ENCODE assay signal across 8 cellular contexts in genomic region chr15:78565097-78565950, GRCh38. TPM values are rescaled to one million over a fixed set of nuclear protein-coding genes. Genes with fewer than 3 reads are reported as not detected.
A peak's percentile ranks its signal among the peaks of the same experiment; 100 is the strongest.
DNase-seq lines count a peak whose midpoint lies in the region; ATAC-seq, FAIRE-seq and TF ChIP-seq lines count a peak whose summit lies in the region.

Gene CHRNA5, plus strand, starts transcription at chr15:78565520. Its CDS starts 200 bp downstream, at chr15:78565720.

- H3K79me1 ChIP-seq in H1 (ENCODE audit: low read depth, low read length) = no peaks in the 10 kb centered on the region

- peak within 1 kb of the TSS; percentile 52 for H3K56ac ChIP-seq in H1 (replicated peaks; ENCODE audit: insufficient read length, low read depth, low read length)

- peak within 1 kb of the TSS; percentile 71; the same call in 1 of the 2 replicates for H3K27ac ChIP-seq in H1 (ENCODE audit: low read depth, low read length)

- no peaks in the 10 kb centered on the region for H3K9me3 Mint-ChIP-seq in activated CD8-positive, alpha-beta T cell treated with anti-CD3 and anti-CD28 coated beads for 36 hours

- H3K4me1 Mint-ChIP-seq in activated CD8-positive, alpha-beta T cell treated with anti-CD3 and anti-CD28 coated beads for 36 hours (ENCODE audit: low read depth) = peaks cover 21% of the 10 kb centered on the region

- H3K79me2 ChIP-seq in H1 (ENCODE audit: control insufficient read depth in 1 of 2, insufficient read depth in 2 of 2, low read length in 2 of 2) = peaks cover 0 to 30% of the 10 kb centered on the region in 2 experiments; a peak in 2 of 4 replicates

- H3K27ac Mint-ChIP-seq in activated CD8-positive, alpha-beta T cell treated with anti-CD3 and anti-CD28 coated beads for 36 hours = peak within 1 kb of the TSS; percentile 22

- no peak within 1 kb of the TSS for H2BK15ac ChIP-seq in H1 (ENCODE audit: low read length)

- CTCF ChIA-PET in BJ (lab: Yijun Ruan, JAX) (interaction anchor here (0.7 to 1.8 kb wide), 4 partner anchors 8 to 34 kb away, joined by 3 to 8 read pairs (median 4); no protein-coding TSS in a partner anchor), H1 (lab: Charles Lee; ENCODE audit: partially characterized antibody) (interaction anchor here (0.6 to 2.1 kb wide), 15 partner anchors 9 to 300 kb away, joined by 3 to 7 read pairs (median 4); partner anchors contain the start of gene PSMA4)
- CTCF ChIA-PET in activated CD8-positive, alpha-beta T cell treated with anti-CD3 and anti-CD28 coated beads for 36 hours (lab: Charles Lee) = interaction anchor here (0.9 to 1.2 kb wide), 5 partner anchors 12 to 243 kb away, joined by 3 to 4 read pairs (median 3); partner anchors contain the start of gene PSMA4

- H3K4me3 ChIP-seq in BJ (ENCODE audit: low read depth, low read length) (peak within 1 kb of the TSS; percentile 58), H1 (ENCODE audit: extremely low read depth in 1 of 4, insufficient read depth in 2 of 4, low read depth in 3 of 4, low read length in 4 of 4) (peak within 1 kb of the TSS; percentile 80 to 89 (median 84)), mucosa of descending colon (peak within 1 kb of the TSS; percentile 32)

- ATAC-seq in GM19328 (IDR thresholded peaks at IDR 0.05; ENCODE audit: unreplicated experiment) = peak; percentile 74
- peak; percentile 72 for ATAC-seq in HG03571 (IDR thresholded peaks at IDR 0.05; ENCODE audit: unreplicated experiment)
- ATAC-seq in activated CD8-positive, alpha-beta T cell treated with anti-CD3 and anti-CD28 coated beads for 36 hours = peak; percentile 78
- ATAC-seq in mucosa of descending colon = peak; percentile 98

- H3K9me3 ChIP-seq in H1 (ENCODE audit: insufficient read depth in 2 of 2, low read depth in 1 of 2, low read length in 1 of 2) (no peaks in the 10 kb centered on the region), mucosa of descending colon (no peaks in the 10 kb centered on the region)

- no peak within 1 kb of the TSS for H2BK12ac ChIP-seq in H1 (ENCODE audit: low read depth, low read length)

- H3K4ac ChIP-seq in H1 (replicated peaks; ENCODE audit: insufficient read length, low read depth, low read length) = peak within 1 kb of the TSS; percentile 2

- intact Hi-C loops in activated CD8-positive, alpha-beta T cell treated with anti-CD3 and anti-CD28 coated beads for 36 hours (cut with micrococcal nuclease) = no loop called here
- intact Hi-C loops in mucosa of descending colon (cut with DNase I, micrococcal nuclease) = no loop called here

- no peak within 1 kb of the TSS for H2BK120ac ChIP-seq in H1 (replicated peaks; ENCODE audit: low read depth, low read length)

- TF ChIP-seq EP300 in H1 (IDR thresholded peaks at IDR 0.05; ENCODE audit: borderline replicate concordance in 1 of 2, low read depth in 2 of 2, low read length in 2 of 2) = no peak

- H4K8ac ChIP-seq in H1 (ENCODE audit: extremely low read depth, insufficient read depth, low read length) = peak within 1 kb of the TSS; percentile 80

- peak within 1 kb of the TSS; percentile 94 for H2AFZ ChIP-seq in H1 (ENCODE audit: low read length)

- peaks cover 29% of the 10 kb centered on the region for H3K27me3 Mint-ChIP-seq in activated CD8-positive, alpha-beta T cell treated with anti-CD3 and anti-CD28 coated beads for 36 hours

- peaks cover 5% of the 10 kb centered on the region; the same call in 1 of the 2 replicates for H3K23me2 ChIP-seq in H1 (ENCODE audit: low read depth, low read length)

- H3K4me1 ChIP-seq in H1 (replicated peaks in 1 of 4; ENCODE audit: control insufficient read depth in 3 of 4, insufficient read depth in 4 of 4, low read length in 3 of 4) (peaks cover 3 to 7% (median 4%) of the 10 kb centered on the region in 4 experiments; a peak in 6 of 7 replicates), mucosa of descending colon (ENCODE audit: low read depth) (peaks cover 6% of the 10 kb centered on the region)

- H3K4me3 Mint-ChIP-seq in activated CD8-positive, alpha-beta T cell treated with anti-CD3 and anti-CD28 coated beads for 36 hours = peak within 1 kb of the TSS; percentile 76

- no peaks in the 10 kb centered on the region for H4K20me1 ChIP-seq in H1 (replicated peaks in 1 of 2; ENCODE audit: control insufficient read depth in 1 of 2, insufficient read depth in 2 of 2, low read length in 2 of 2)

- no peak within 1 kb of the TSS for H2BK20ac ChIP-seq in H1 (ENCODE audit: low read length)

- peak; percentile 92 to 95 for TF ChIP-seq POLR2A in H1 (IDR thresholded peaks at IDR 0.05; ENCODE audit: control extremely low read depth in 1 of 2, low read depth in 2 of 2, low read length in 2 of 2)

- H2BK5ac ChIP-seq in H1 (ENCODE audit: low read depth, low read length) = 0 out of 2 replicates have a peak within 1 kb of the TSS, but pooled peaks have one; percentile 18

- TF ChIP-seq CTCF in BJ (IDR thresholded peaks at IDR 0.05; ENCODE audit: insufficient read depth, low read depth, low read length) (no peak), H1 (IDR thresholded peaks at IDR 0.05; ENCODE audit: control extremely low read depth in 1 of 3, insufficient read depth in 1 of 3, low read depth in 1 of 3, low read length in 3 of 3) (0 out of 4 replicates have a peak, but pooled peaks of 1 of the 3 experiments have one; percentile 3), mucosa of descending colon (IDR thresholded peaks at IDR 0.05) (no peak)
- TF ChIP-seq CTCF in activated CD8-positive, alpha-beta T cell treated with anti-CD3 and anti-CD28 coated beads for 36 hours (IDR thresholded peaks at IDR 0.05) = no peak

- FAIRE-seq in H1 (lab: Jason Lieb, UNC) = no peak

- no peaks in the 10 kb centered on the region for H3K36me3 ChIP-seq in BJ (ENCODE audit: control insufficient read depth, insufficient read depth, low read length)
- no peaks in the 10 kb centered on the region for H3K36me3 ChIP-seq in H1 (ENCODE audit: control insufficient read depth in 2 of 4, insufficient read depth in 4 of 4, low read length in 3 of 4)
- no peaks in the 10 kb centered on the region for H3K36me3 ChIP-seq in mucosa of descending colon (ENCODE audit: low read depth)

- WGBS in H1 (ENCODE audit: extremely low coverage in 1 of 2, insufficient coverage in 1 of 2, insufficient read length in 1 of 2, insufficient replicate concordance in 2 of 2, low coverage in 1 of 2, low lambda C conversion rate in 2 of 2, missing lambda C conversion rate in 1 of 2), 2 experiments = 2% methylated on average over 39 of the region's 75 CpGs; no CpG with 5 or more reads in 1 of the 2 experiments

- no peaks in the 10 kb centered on the region for H3K36me3 Mint-ChIP-seq in activated CD8-positive, alpha-beta T cell treated with anti-CD3 and anti-CD28 coated beads for 36 hours (ENCODE audit: low read depth)

- DNase-seq in BJ (ENCODE audit: low read depth) (peak; percentile 18), NCI-H774 (lab: John Stamatoyannopoulos, UW) (peak; percentile 86), H1 (ENCODE audit: low read depth in 1 of 2, low spot score in 2 of 2) (peak; percentile 95 to 100), mucosa of descending colon (peak; percentile 84 to 95 (median 93))
- peak; percentile 35 for DNase-seq in activated CD8-positive, alpha-beta T cell treated with anti-CD3 and anti-CD28 coated beads for 36 hours
- DNase-seq in stimulated activated CD8-positive, alpha-beta memory T cell treated with anti-CD3 and anti-CD28 coated beads, Interleukin-4, amount 100 ng/mL, for 4 hours (ENCODE audit: low read depth in 2 of 2, low spot score in 1 of 2) = peak; percentile 46 to 52

- H3K9ac ChIP-seq in H1 (replicated peaks in 1 of 4; ENCODE audit: extremely low read depth in 1 of 4, low read depth in 3 of 4, low read length in 3 of 4) = peak within 1 kb of the TSS; percentile 61 to 82 (median 77)

- no peak within 1 kb of the TSS for H3K14ac ChIP-seq in H1 (ENCODE audit: insufficient read length)

- H3K27me3 ChIP-seq in BJ (ENCODE audit: control insufficient read depth, insufficient read depth, low read length) (no peaks in the 10 kb centered on the region), H1 (replicated peaks in 1 of 4; ENCODE audit: control insufficient read depth in 3 of 4, extremely low read depth in 1 of 4, insufficient read depth in 3 of 4, low read length in 3 of 4) (no peaks in the 10 kb centered on the region)

- no peak within 1 kb of the TSS for H2AK5ac ChIP-seq in H1 (ENCODE audit: low read depth, low read length)

- H3K23ac ChIP-seq in H1 (ENCODE audit: insufficient read length) = no peak within 1 kb of the TSS

- no peak for TF ChIP-seq RAD21 in H1 (IDR thresholded peaks at IDR 0.05 in 1 of 2, conservative IDR thresholded peaks at IDR 0.05 in 1 of 2; ENCODE audit: low read depth in 2 of 2, low read length in 2 of 2)

- POLR2A ChIA-PET in BJ (lab: Charles Lee) = interaction anchor here (0.6 kb wide), 1 partner anchor 12 kb away, joined by 8 read pairs; no protein-coding TSS in a partner anchor
- POLR2A ChIA-PET in activated CD8-positive, alpha-beta T cell treated with anti-CD3 and anti-CD28 coated beads for 36 hours (lab: Charles Lee) = interaction anchor here (0.7 to 1.6 kb wide), 4 partner anchors 15 to 70 kb away, joined by 3 to 5 read pairs (median 4); partner anchors contain the start of gene PSMA4
- POLR2A ChIA-PET in H1 (lab: Charles Lee; ENCODE audit: partially characterized antibody) = interaction anchor here (0.6 to 2.6 kb wide), 18 partner anchors 9 to 301 kb away, joined by 3 to 17 read pairs (median 4); partner anchors contain the start of genes DNAJA4, HYKK, PSMA4 and SKIC8

- peak within 1 kb of the TSS; percentile 51; the same call in 1 of the 2 replicates for H3K18ac ChIP-seq in H1 (ENCODE audit: extremely low read depth, low read length)

- no peak within 1 kb of the TSS for H4K91ac ChIP-seq in H1 (replicated peaks; ENCODE audit: insufficient read length, low read length)

- H3K4me2 ChIP-seq in H1 (ENCODE audit: insufficient read depth in 1 of 2, low read depth in 2 of 2, low read length in 2 of 2) = peak within 1 kb of the TSS; percentile 63 to 87

- H4K5ac ChIP-seq in H1 (ENCODE audit: insufficient read length, low read depth, low read length) = peak within 1 kb of the TSS; percentile 53

TF ChIP-seq in H1, 55 proteins besides CTCF, POLR2A, EP300 and RAD21 (continues in another document):
- TF ChIP-seq SP2 (IDR thresholded peaks at IDR 0.05; ENCODE audit: low read length) = no peak

RNA-seq across cellular contexts. Expression of gene CHRNA5, which starts in this region (rescaled TPM):
- polyA plus RNA-seq in BJ (2011; rRNA removed) (1.1 and 1.9 TPM in 2 replicates), H1 (2011; rRNA removed) (5.4 and 13.5 TPM in 2 replicates)
- 0.10 and 0.33 TPM in 2 replicates for polyA minus RNA-seq in BJ (2011; rRNA and poly(A)+ RNA removed)
- 1 to 10 TPM; 2.0 to 2.7 TPM for total RNA-seq in activated CD8-positive, alpha-beta T cell treated with anti-CD3 and anti-CD28 coated beads for 36 hours
- 29.3 and 31.4 TPM in 2 replicates for total RNA-seq in H1 (2021; fragmentation: NEBNext Ultra II Directional; extraction: Animal tissue kit (Norgen Biotek cat#: 25700))
- polyA plus RNA-seq in H1 (2011; cell fraction: cytosol; rRNA removed) = 13.9 TPM
- polyA plus RNA-seq in H1 (2011; cell fraction: nucleus; rRNA removed) = 2.2 TPM
- 16.4 to 27.3 TPM (median 20.3 TPM) in 4 replicates for polyA plus RNA-seq in H1 (2012, experiment 1 of 2)
- polyA plus RNA-seq in H1 (2012, experiment 2 of 2) = 11.1 TPM
- 28.8 TPM for polyA plus RNA-seq in H1 (2013, experiment 1 of 2)
- 38.9 TPM for polyA plus RNA-seq in H1 (2013, experiment 2 of 2)
- polyA minus RNA-seq in H1 (2011; rRNA and poly(A)+ RNA removed) = 9.5 and 11.1 TPM in 2 replicates
- 4.5 TPM for polyA minus RNA-seq in H1 (2011; cell fraction: cytosol; rRNA and poly(A)+ RNA removed)
- 7.7 TPM for polyA minus RNA-seq in H1 (2011; cell fraction: nucleus; rRNA and poly(A)+ RNA removed)
- 1 to 10 TPM; 2.5 to 4.0 (median 3.1) TPM for total RNA-seq in mucosa of descending colon

Comparison
In these comparisons a context has a peak if more than half of its experiments do, and no peak if none do; other contexts are left out.
1. Peak in every context shown above with its lines: DNase-seq, ATAC-seq, H3K4me3 ChIP-seq and H3K27ac ChIP-seq.
2. DNase-seq: peak in every context shown above with its lines; median percentile 98 in H1; 93 in mucosa of descending colon; 86 in NCI-H774; 49 in stimulated activated CD8-positive, alpha-beta memory T cell treated with anti-CD3 and anti-CD28 coated beads, Interleukin-4, amount 100 ng/mL, for 4 hours; 35 in activated CD8-positive, alpha-beta T cell treated with anti-CD3 and anti-CD28 coated beads for 36 hours; 18 in BJ.
3. H3K4me3 ChIP-seq: peak in every context shown above with its lines; median percentile 84 in H1; 58 in BJ; 32 in mucosa of descending colon.